Comparison of ENCODE assay signal across 13 cellular contexts in the genomic region with DNA sequence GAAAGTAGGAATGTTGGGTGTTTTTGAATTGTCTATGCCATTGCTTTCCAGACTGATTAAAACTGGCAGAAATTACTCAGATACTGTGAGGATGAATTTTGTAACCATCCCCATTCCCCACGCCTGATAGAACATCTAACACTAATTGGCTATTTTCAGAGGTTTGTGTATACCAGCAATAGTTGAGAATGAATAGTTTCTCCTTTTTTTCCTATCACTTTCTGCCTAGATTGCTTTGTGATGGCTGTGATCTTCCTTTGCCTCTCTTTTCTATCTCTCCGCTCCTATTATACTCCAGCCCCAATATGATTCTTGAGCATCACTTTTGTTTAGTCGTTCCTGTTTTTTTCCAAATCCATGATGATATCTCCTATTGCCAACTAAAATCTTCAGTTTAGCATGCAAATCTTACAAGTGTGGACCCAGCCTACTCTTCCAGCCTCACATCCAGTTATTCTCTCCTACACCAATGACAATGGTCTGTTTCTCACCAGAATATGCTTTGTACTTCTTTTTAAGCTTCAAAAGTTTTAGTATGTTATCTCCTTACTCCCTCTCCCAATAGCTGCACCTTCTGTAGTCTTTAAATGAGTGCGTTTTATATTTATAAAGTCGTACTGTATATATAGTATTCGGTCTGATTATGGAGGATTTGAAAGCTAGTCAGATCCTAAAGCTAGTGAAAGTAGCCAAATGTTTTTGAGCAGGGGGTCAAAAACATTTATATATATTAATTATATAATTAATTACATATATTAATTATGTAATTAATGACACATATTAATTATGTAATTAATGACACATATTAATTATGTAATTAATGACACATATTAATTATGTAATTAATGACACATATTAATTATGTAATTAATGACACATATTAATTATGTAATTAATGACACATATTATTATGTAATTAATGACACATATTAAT. TPM values are rescaled to one million over a fixed set of nuclear protein-coding genes. Genes with fewer than 3 reads are reported as not detected.
DNase-seq lines count a peak whose midpoint lies in the region; ATAC-seq and TF ChIP-seq lines count a peak whose summit lies in the region.
"Had no signal": no experiment of that assay in that cellular context is flagged by ENCODE, and none has a peak within 500 bp of the region (broad histone marks: within the 10 kb centered on the region; RNA-seq: fewer than 3 reads in every experiment).

No MANE protein-coding gene starts in this region.

- H3K27me3 ChIP-seq in left ventricle myocardium inferior (ENCODE audit: low read depth), result no peaks in the 10 kb centered on the region
- H3K27me3 ChIP-seq: upper lobe of right lung had no signal

- ATAC-seq in activated CD8-positive, alpha-beta T cell treated with anti-CD3 and anti-CD28 coated beads, Interleukin-2, amount 10 ng/mL, durations not matched to agents 7 days and 5 days, result peak; percentile 77
- ATAC-seq in GM18867 (IDR thresholded peaks at IDR 0.05; ENCODE audit: unreplicated experiment), result no peak
- ATAC-seq: Panc1, upper lobe of right lung had no signal

- H3K27ac ChIP-seq in left ventricle myocardium inferior (replicated peaks), result no peak overlapping the region
- H3K27ac ChIP-seq: coronary artery, upper lobe of right lung had no signal

- H3K9me3 ChIP-seq in left ventricle myocardium inferior (replicated peaks), result peaks cover 20% of the 10 kb centered on the region
- H3K9me3 ChIP-seq: upper lobe of right lung had no signal

- H3K9me3 Mint-ChIP-seq in activated CD8-positive, alpha-beta T cell treated with anti-CD3 and anti-CD28 coated beads, Interleukin-2, amount 10 ng/mL, durations not matched to agents 7 days and 5 days (ENCODE audit: insufficient read depth), result no peaks in the 10 kb centered on the region
- peaks cover 28% of the 10 kb centered on the region for H3K9me3 Mint-ChIP-seq in nephron progenitor cell

- no peaks in the 10 kb centered on the region for H3K4me1 Mint-ChIP-seq in activated CD8-positive, alpha-beta T cell treated with anti-CD3 and anti-CD28 coated beads, Interleukin-2, amount 10 ng/mL, durations not matched to agents 7 days and 5 days (ENCODE audit: low read depth)
- H3K4me1 Mint-ChIP-seq in nephron progenitor cell, result no peaks in the 10 kb centered on the region

- H3K36me3 ChIP-seq in left ventricle myocardium inferior, result no peaks in the 10 kb centered on the region
- H3K36me3 ChIP-seq: upper lobe of right lung had no signal

- H3K27ac Mint-ChIP-seq in activated CD8-positive, alpha-beta T cell treated with anti-CD3 and anti-CD28 coated beads, Interleukin-2, amount 10 ng/mL, durations not matched to agents 7 days and 5 days, result no peak overlapping the region
- H3K27ac Mint-ChIP-seq in nephron progenitor cell, result peak overlapping the region; percentile 13

- intact Hi-C loops in left ventricle myocardium inferior (cut with micrococcal nuclease), result no loop called here

- H3K4me3 Mint-ChIP-seq in activated CD8-positive, alpha-beta T cell treated with anti-CD3 and anti-CD28 coated beads, Interleukin-2, amount 10 ng/mL, durations not matched to agents 7 days and 5 days, result no peak overlapping the region
- no peak overlapping the region for H3K4me3 Mint-ChIP-seq in nephron progenitor cell

- POLR2A ChIA-PET in activated CD8-positive, alpha-beta T cell treated with anti-CD3 and anti-CD28 coated beads, Interleukin-2, amount 10 ng/mL, durations not matched to agents 7 days and 5 days (lab: Charles Lee), result no interaction called here

- DNase-seq in NCI-H2171 treated with DMSO at 0.1 percent for 48 hours (lab: John Stamatoyannopoulos, UW), result peak; percentile 27
- DNase-seq in NCI-H2171 (lab: John Stamatoyannopoulos, UW), result no peak
- peak; percentile 13 for DNase-seq in NCI-H1694 (lab: John Stamatoyannopoulos, UW)
- no peak for DNase-seq in activated CD8-positive, alpha-beta T cell treated with anti-CD3 and anti-CD28 coated beads, Interleukin-2, amount 10 ng/mL, durations not matched to agents 7 days and 5 days
- DNase-seq in nephron progenitor cell, result no peak
- DNase-seq in KG1 (lab: John Stamatoyannopoulos, UW), result no peak
- no peak for DNase-seq in left ventricle myocardium inferior
- DNase-seq: amniotic stem cell, NCI-H2081, upper lobe of right lung had no signal

- H3K4me1 ChIP-seq in left ventricle myocardium inferior, result peaks cover 10% of the 10 kb centered on the region
- H3K4me1 ChIP-seq: upper lobe of right lung had no signal

- H3K27me3 Mint-ChIP-seq in activated CD8-positive, alpha-beta T cell treated with anti-CD3 and anti-CD28 coated beads, Interleukin-2, amount 10 ng/mL, durations not matched to agents 7 days and 5 days (ENCODE audit: low read depth), result peaks cover 5% of the 10 kb centered on the region
- H3K27me3 Mint-ChIP-seq in nephron progenitor cell (ENCODE audit: low read depth, poor library complexity), result peaks cover 4% of the 10 kb centered on the region

- no peak overlapping the region for H3K4me3 ChIP-seq in left ventricle myocardium inferior
- H3K4me3 ChIP-seq: coronary artery, upper lobe of right lung had no signal

- no peaks in the 10 kb centered on the region for H3K36me3 Mint-ChIP-seq in activated CD8-positive, alpha-beta T cell treated with anti-CD3 and anti-CD28 coated beads, Interleukin-2, amount 10 ng/mL, durations not matched to agents 7 days and 5 days (ENCODE audit: low read depth)
- peaks cover 14% of the 10 kb centered on the region for H3K36me3 Mint-ChIP-seq in nephron progenitor cell (ENCODE audit: low read depth)

- TF ChIP-seq CTCF in nephron progenitor cell (IDR thresholded peaks at IDR 0.05), result no peak
- TF ChIP-seq CTCF in left ventricle myocardium inferior (IDR thresholded peaks at IDR 0.05; ENCODE audit: borderline replicate concordance), result no peak

- CTCF ChIA-PET in activated CD8-positive, alpha-beta T cell treated with anti-CD3 and anti-CD28 coated beads, Interleukin-2, amount 10 ng/mL, durations not matched to agents 7 days and 5 days (lab: Charles Lee), result no interaction called here

RNA-seq across cellular contexts. Expression of a gene that starts 25.2 kb away (rescaled TPM):
- 1 to 10 TPM; 6.2 to 6.4 TPM for total RNA-seq in activated CD8-positive, alpha-beta T cell treated with anti-CD3 and anti-CD28 coated beads, Interleukin-2, amount 10 ng/mL, durations not matched to agents 7 days and 5 days
- total RNA-seq in left ventricle myocardium inferior, result 5.4 TPM

Comparison
In these comparisons a context has a peak if more than half of its experiments do, and no peak if none do; other contexts are left out.
1. DNase-seq: peak in NCI-H2171 treated with DMSO at 0.1 percent for 48 hours (single experiment) and NCI-H1694 (single experiment); none in NCI-H2171 (single experiment), activated CD8-positive, alpha-beta T cell treated with anti-CD3 and anti-CD28 coated beads, Interleukin-2, amount 10 ng/mL, durations not matched to agents 7 days and 5 days (single experiment), nephron progenitor cell (single experiment), KG1 (single experiment) and left ventricle myocardium inferior (single experiment).